In genomic region chr3:48112108-48112791, GRCh38 we compare ENCODE assay signal across 8 cellular contexts.
DNase-seq lines count a peak whose midpoint lies in the region; ATAC-seq and TF ChIP-seq lines count a peak whose summit lies in the region.
"Not testable (repeated sequence)": the region's sequence is repeated elsewhere in the genome, so short reads cannot be mapped to it uniquely, and the experiment has no call there.

No MANE protein-coding gene starts in this region.

- H3K4me3 ChIP-seq in muscle layer of duodenum (ENCODE audit: low read depth in 1 of 2, low read length in 2 of 2); upper lobe of left lung: not testable (repeated sequence)

- TF ChIP-seq POLR2A in upper lobe of left lung (IDR thresholded peaks at IDR 0.05): not testable (repeated sequence)

- H3K36me3 ChIP-seq in muscle layer of duodenum (ENCODE audit: control insufficient read depth in 1 of 2, insufficient read depth in 2 of 2, low read length in 2 of 2); upper lobe of left lung: not testable (repeated sequence)

- not testable (repeated sequence) for H3K36me3 Mint-ChIP-seq in T-helper 2 cell treated with Interferon-gamma antibody and Interleukin-4, amounts not matched to agents 5 μg/mL and 100 μg/mL, for 36 hours (ENCODE audit: low read depth)

- H3K9me3 Mint-ChIP-seq in T-helper 2 cell treated with Interferon-gamma antibody and Interleukin-4, amounts not matched to agents 5 μg/mL and 100 μg/mL, for 36 hours: not testable (repeated sequence)

- peak; percentile 83 for ATAC-seq in GM18519 (IDR thresholded peaks at IDR 0.05; ENCODE audit: low FRiP score, unreplicated experiment)
- peak; percentile 95 for ATAC-seq in GM21423 (IDR thresholded peaks at IDR 0.05; ENCODE audit: unreplicated experiment)
- peak; percentile 88 for ATAC-seq in HG02973 (IDR thresholded peaks at IDR 0.05; ENCODE audit: unreplicated experiment)
- not testable (repeated sequence) for ATAC-seq in upper lobe of left lung (ENCODE audit: low FRiP score in 2 of 2)

- H3K27ac ChIP-seq in muscle layer of duodenum (ENCODE audit: low read length) (peak overlapping the region; percentile 10), upper lobe of left lung (peak overlapping the region in 3 of 4 donors; percentile 6 to 48 (median 28))

- not testable (repeated sequence) for TF ChIP-seq CTCF in upper lobe of left lung (IDR thresholded peaks at IDR 0.05)

- H3K4me3 Mint-ChIP-seq in T-helper 2 cell treated with Interferon-gamma antibody and Interleukin-4, amounts not matched to agents 5 μg/mL and 100 μg/mL, for 36 hours: peak overlapping the region; percentile 50

- not testable (repeated sequence) for H3K27me3 Mint-ChIP-seq in T-helper 2 cell treated with Interferon-gamma antibody and Interleukin-4, amounts not matched to agents 5 μg/mL and 100 μg/mL, for 36 hours (ENCODE audit: low read depth)

- not testable (repeated sequence) for H3K27me3 ChIP-seq in muscle layer of duodenum (ENCODE audit: low read depth, low read length); upper lobe of left lung

- DNase-seq in KG1 (lab: John Stamatoyannopoulos, UW): peak; percentile 77
- DNase-seq in T-helper 2 cell treated with Interferon-gamma antibody and Interleukin-4, amounts not matched to agents 5 μg/mL and 100 μg/mL, for 36 hours (ENCODE audit: low spot score): peak; percentile 81
- DNase-seq in activated gamma-delta T cell treated with Interleukin-2 at 50 U/mL for 16 hours: peak; percentile 17
- DNase-seq in upper lobe of left lung: not testable (repeated sequence)

- not testable (repeated sequence) for H3K4me1 ChIP-seq in muscle layer of duodenum (ENCODE audit: control insufficient read depth in 1 of 2, insufficient read depth in 2 of 2, low read length in 2 of 2); upper lobe of left lung

- peak overlapping the region; percentile 90 for H3K27ac Mint-ChIP-seq in T-helper 2 cell treated with Interferon-gamma antibody and Interleukin-4, amounts not matched to agents 5 μg/mL and 100 μg/mL, for 36 hours

- 73 to 86% methylated on average over 8 of the region's 8 CpGs for WGBS in upper lobe of left lung, 2 donors

- not testable (repeated sequence) for TF ChIP-seq EP300 in upper lobe of left lung (IDR thresholded peaks at IDR 0.05)

- H3K9me3 ChIP-seq in muscle layer of duodenum (ENCODE audit: control insufficient read depth in 1 of 2, low read length in 2 of 2); upper lobe of left lung: not testable (repeated sequence)

- H3K4me1 Mint-ChIP-seq in T-helper 2 cell treated with Interferon-gamma antibody and Interleukin-4, amounts not matched to agents 5 μg/mL and 100 μg/mL, for 36 hours (ENCODE audit: low read depth): peaks cover 19% of the 10 kb centered on the region
